24 cellular contexts compared by ENCODE assay signal in genomic region chr22:35421121-35421520, GRCh38. TPM values are rescaled to one million over a fixed set of nuclear protein-coding genes. Genes with fewer than 3 reads are reported as not detected.
DNase-seq lines count a peak whose midpoint lies in the region; ATAC-seq, FAIRE-seq and TF ChIP-seq lines count a peak whose summit lies in the region.
"Had no signal": no experiment of that assay in that cellular context is flagged by ENCODE, and none has a peak within 500 bp of the region (broad histone marks: within the 10 kb centered on the region; RNA-seq: fewer than 3 reads in every experiment).

No MANE protein-coding gene starts in this region.

- H3K9ac ChIP-seq in K562 (ENCODE audit: insufficient read depth in 1 of 2, low read depth in 2 of 2, low read length in 2 of 2) (no peak overlapping the region), kidney (ENCODE audit: low read length in 2 of 2) (no peak overlapping the region)
- H3K9ac ChIP-seq: BLaER1 treated with 17β-estradiol and CSF1 and Interleukin-3, amounts not matched to agents 10 nM and 100 nM; SK-N-SH had no signal

- TF ChIP-seq EP300 in K562 (IDR thresholded peaks at IDR 0.05; ENCODE audit: low read length): no peak

- WGBS in K562 (ENCODE audit: insufficient coverage, low coverage, missing lambda C conversion rate): 93% methylated on average over 3 of the region's 12 CpGs

- POLR2A ChIA-PET in K562 (lab: Yijun Ruan, JAX) (interaction anchor here (1.1 to 5.8 kb wide), 4 partner anchors 8 to 18 kb away, joined by 3 to 26 read pairs (median 3); no protein-coding TSS in a partner anchor), RWPE1 (lab: Yijun Ruan, JAX; ENCODE audit: low non-redundant PET) (no interaction called here)

- H3K4me3 ChIP-seq in H7 (ENCODE audit: insufficient read depth, low read depth, low read length) (no peak overlapping the region), K562 (no peak overlapping the region), kidney (ENCODE audit: low read length in 2 of 2) (no peak overlapping the region)
- H3K4me3 ChIP-seq: A549; BLaER1 treated with 17β-estradiol and CSF1 and Interleukin-3, amounts not matched to agents 10 nM and 100 nM; MG63 had no signal

- H3K4me1 ChIP-seq in K562 (replicated peaks in 1 of 2; ENCODE audit: control insufficient read depth in 2 of 2, insufficient read depth in 2 of 2, low read length in 2 of 2) (peaks cover 0 to 3% of the 10 kb centered on the region in 2 experiments; a peak in 2 of 5 replicates), kidney (ENCODE audit: control insufficient read depth in 1 of 2, insufficient read depth in 1 of 2, low read depth in 1 of 2, low read length in 2 of 2) (no peaks in the 10 kb centered on the region)

- in situ Hi-C loops in K562 (cut with MboI): no loop called here

- no peak for TF ChIP-seq RAD21 in K562 (CRISPR knock-in tag; conservative IDR thresholded peaks at IDR 0.05 in 1 of 2, IDR thresholded peaks at IDR 0.05 in 1 of 2)

- intact Hi-C loops in K562 (cut with micrococcal nuclease): no loop called here
- intact Hi-C loops in kidney (cut with DNase I): no loop called here

- no peaks in the 10 kb centered on the region for H3K27me3 ChIP-seq in H7 (ENCODE audit: control insufficient read depth, insufficient read depth, low read length)
- H3K27me3 ChIP-seq in K562 (ENCODE audit: control insufficient read depth in 2 of 2, insufficient read depth in 2 of 2, low read length in 2 of 2): no peaks in the 10 kb centered on the region
- H3K27me3 ChIP-seq: BLaER1 treated with 17β-estradiol and CSF1 and Interleukin-3, amounts not matched to agents 10 nM and 100 nM; MG63 had no signal

- H3K36me3 ChIP-seq in H7 (replicated peaks; ENCODE audit: control insufficient read depth, insufficient read depth, low read length) (peaks cover 70% of the 10 kb centered on the region), K562 (ENCODE audit: control insufficient read depth, insufficient read depth, low read length) (peaks cover 94% of the 10 kb centered on the region; the same call in 2 of the 3 replicates), kidney (ENCODE audit: control insufficient read depth in 1 of 2, insufficient read depth in 2 of 2, low read length in 2 of 2) (peaks cover 16 to 23% of the 10 kb centered on the region in 2 donors)

- no peak overlapping the region for H3K27ac ChIP-seq in K562 (ENCODE audit: extremely low read depth, low read depth, low read length)
- H3K27ac ChIP-seq in kidney (ENCODE audit: low read depth in 2 of 2, low read length in 2 of 2): no peak overlapping the region
- no peak overlapping the region for H3K27ac ChIP-seq in RWPE1
- H3K27ac ChIP-seq: A549; BLaER1 treated with 17β-estradiol and CSF1 and Interleukin-3, amounts not matched to agents 10 nM and 100 nM; HL-60 had no signal

- TF ChIP-seq CTCF in K562 (IDR thresholded peaks at IDR 0.05 in 2 of 3, conservative IDR thresholded peaks at IDR 0.05 in 1 of 3; ENCODE audit: insufficient read depth in 2 of 3, low read depth in 1 of 3, low read length in 3 of 3) (no peak), kidney (IDR thresholded peaks at IDR 0.05; ENCODE audit: borderline replicate concordance, extremely low read depth, insufficient read depth) (no peak), RWPE1 (conservative IDR thresholded peaks at IDR 0.05; ENCODE audit: low read depth) (no peak)

- ATAC-seq in K562 (no peak; the same call in 2 of the 3 replicates), GM18867 (IDR thresholded peaks at IDR 0.05; ENCODE audit: unreplicated experiment) (no peak)
- ATAC-seq: A549, T-helper 17 cell had no signal

- DNase-seq in ELF-1 (ENCODE audit: low read depth, low spot score): peak; percentile 20
- DNase-seq in H7: peak; percentile 80
- DNase-seq in K562 (ENCODE audit: extremely low read depth in 1 of 4, low spot score in 3 of 4): no peak
- DNase-seq in kidney: peak; percentile 51
- DNase-seq in HT-29 (ENCODE audit: low spot score): no peak
- DNase-seq in RWPE1 (ENCODE audit: low spot score): no peak
- DNase-seq: AML-193; CD4-positive, alpha-beta T cell; EL; HCEC 1CT; KG1; MG63; NCI-H1105 treated with DMSO at 0.1 percent for 48 hours; NCI-H2029; NCI-H226; NCI-H510A; SK-N-SH; T-helper 17 cell had no signal

- H3K9me3 ChIP-seq in K562 (replicated peaks; ENCODE audit: control insufficient read depth, insufficient read depth, low read depth, low read length) (no peaks in the 10 kb centered on the region), kidney (ENCODE audit: control insufficient read depth in 1 of 2, low read length in 2 of 2) (no peaks in the 10 kb centered on the region)
- H3K9me3 ChIP-seq: A549; BLaER1 treated with 17β-estradiol and CSF1 and Interleukin-3, amounts not matched to agents 10 nM and 100 nM; MG63; SK-N-SH had no signal

- H3K79me2 ChIP-seq in K562 (ENCODE audit: control insufficient read depth, insufficient read depth, low read length): no peaks in the 10 kb centered on the region

- CTCF ChIA-PET in K562 (lab: Yijun Ruan, JAX; ENCODE audit: low intra/inter-chr PET ratio): no interaction called here
- CTCF ChIA-PET in RWPE1 (lab: Yijun Ruan, JAX): interaction anchor here (0.6 kb wide), 1 partner anchor 24 kb away, joined by 3 read pairs; no protein-coding TSS in a partner anchor

- no peak for FAIRE-seq in K562 (lab: Jason Lieb, UNC)
- FAIRE-seq in kidney (lab: Jason Lieb, UNC): no peak
- FAIRE-seq: A549, D721Med, RCC 7860 had no signal

- H3K9me1 ChIP-seq in K562 (ENCODE audit: control insufficient read depth, insufficient read depth, low read length): no peaks in the 10 kb centered on the region

- H3K4me2 ChIP-seq in K562 (ENCODE audit: insufficient read depth, low read length): no peak overlapping the region
- H3K4me2 ChIP-seq: A549; BLaER1 treated with 17β-estradiol and CSF1 and Interleukin-3, amounts not matched to agents 10 nM and 100 nM; SK-N-SH had no signal

- H4K20me1 ChIP-seq in K562 (replicated peaks; ENCODE audit: control insufficient read depth, insufficient read depth, low read length): no peaks in the 10 kb centered on the region; the same call in 1 of the 2 replicates

- no peak for TF ChIP-seq POLR2A in K562 (conservative IDR thresholded peaks at IDR 0.05)

- no TSS peak for BruUV-seq in K562 (replicated peaks; lab: Mats Ljungman, UMichigan)

- H2AFZ ChIP-seq in K562 (ENCODE audit: low read depth, low read length): no peak overlapping the region

TF ChIP-seq in K562, 482 proteins besides CTCF, POLR2A, EP300 and RAD21 (continues in another document):
- TF ChIP-seq HLTF (IDR thresholded peaks at IDR 0.05) (no peak), RBFOX2 (IDR thresholded peaks at IDR 0.05; ENCODE audit: low read depth, low read length) (peak; percentile 15; the same call in 1 of the 2 replicates), NRF1 (conservative IDR thresholded peaks at IDR 0.05 in 1 of 2, IDR thresholded peaks at IDR 0.05 in 1 of 2) (no peak)

RNA-seq across cellular contexts. Expression of gene MCM5, which starts 21.2 kb away (rescaled TPM):
- total RNA-seq in H7 (2014; rRNA removed; shearing (Covaris generic)): 266 and 322 TPM in 2 replicates
- 102 and 198 TPM in 2 replicates for total RNA-seq in K562 (2011; cell fraction: chromatin; rRNA removed; ENCODE audit: low replicate concordance)
- total RNA-seq in K562 (2011; cell fraction: nucleolus; rRNA removed): 132 and 145 TPM in 2 replicates
- total RNA-seq in K562 (2011; cell fraction: nucleoplasm; rRNA removed): 131 and 138 TPM in 2 replicates
- total RNA-seq in K562 (2014; rRNA removed) (102 and 119 TPM in 2 replicates), K562 (2014; rRNA removed; fragmentation: Illumina TruSeq; extraction: Trizol) (35.3 and 53.6 TPM in 2 replicates), K562 (2015; rRNA removed; fragmentation: Illumina TruSeq; extraction: Trizol) (64.2 and 66.9 TPM in 2 replicates), K562 (2021) (173 and 180 TPM in 2 replicates), kidney (26.4 TPM)
- polyA plus RNA-seq in K562 (2011; rRNA removed) (66.1 and 116 TPM in 2 replicates), K562 (2014; fragmentation: Illumina TruSeq; extraction: Trizol) (65.1 and 91.4 TPM in 2 replicates), K562 (2014; fragmentation: Nextera tagmentation; extraction: Ambion mirVana) (10 to 100 TPM in 1 of 2 experiments, 1 to 10 TPM in 1; 5.6 to 11.8 TPM), K562 (2014; rRNA removed) (72.4 and 73.5 TPM in 2 replicates), kidney (ENCODE audit: insufficient read depth, low read depth, low replicate concordance) (10.2 TPM)
- 55.6 and 87.5 TPM in 2 replicates for polyA plus RNA-seq in K562 (2011; cell fraction: cytosol; rRNA removed)
- 193 and 217 TPM in 2 replicates for polyA plus RNA-seq in K562 (2011; cell fraction: nucleus; rRNA removed)
- polyA plus RNA-seq in K562 (2012): 118 and 169 TPM in 2 replicates
- polyA minus RNA-seq in K562 (2011; rRNA and poly(A)+ RNA removed): 76.7 and 97.6 TPM in 2 replicates
- 111 and 112 TPM in 2 replicates for polyA minus RNA-seq in K562 (2011; cell fraction: cytosol; rRNA and poly(A)+ RNA removed)
- polyA minus RNA-seq in K562 (2011; cell fraction: nucleus; rRNA and poly(A)+ RNA removed): 71.9 and 112 TPM in 2 replicates
- total RNA-seq in HT-29 (2014; rRNA removed; shearing (Covaris generic)): 154 and 155 TPM in 2 replicates

RNA-seq across cellular contexts. Expression of gene HMOX1, which starts 40.2 kb away (rescaled TPM):
- total RNA-seq in H7 (2014; rRNA removed; shearing (Covaris generic)): 8.3 and 20.6 TPM in 2 replicates
- total RNA-seq in K562 (2011; cell fraction: chromatin; rRNA removed; ENCODE audit: low replicate concordance): not detected in 2 replicates
- total RNA-seq in K562 (2011; cell fraction: nucleolus; rRNA removed): not detected in 2 replicates
- not detected in 2 replicates for total RNA-seq in K562 (2011; cell fraction: nucleoplasm; rRNA removed)
- total RNA-seq in K562 (2014; rRNA removed) (not detected in 2 replicates), K562 (2014; rRNA removed; fragmentation: Illumina TruSeq; extraction: Trizol) (not detected in 2 replicates), K562 (2015; rRNA removed; fragmentation: Illumina TruSeq; extraction: Trizol) (not detected in 2 replicates), K562 (2021) (0.20 TPM in 1 of 2 replicates, not detected in the other), kidney (37.7 TPM)
- polyA plus RNA-seq in K562 (2011; rRNA removed) (0.05 TPM in 1 of 2 replicates, not detected in the other), K562 (2014; fragmentation: Illumina TruSeq; extraction: Trizol) (not detected in 2 replicates), K562 (2014; fragmentation: Nextera tagmentation; extraction: Ambion mirVana) (not detected), K562 (2014; rRNA removed) (not detected in 2 replicates), kidney (ENCODE audit: insufficient read depth, low read depth, low replicate concordance) (234 TPM)
- polyA plus RNA-seq in K562 (2011; cell fraction: cytosol; rRNA removed): 0.04 and 0.21 TPM in 2 replicates
- polyA plus RNA-seq in K562 (2011; cell fraction: nucleus; rRNA removed): not detected in 2 replicates
- polyA plus RNA-seq in K562 (2012): not detected in 2 replicates
- not detected in 2 replicates for polyA minus RNA-seq in K562 (2011; rRNA and poly(A)+ RNA removed)
- not detected in 2 replicates for polyA minus RNA-seq in K562 (2011; cell fraction: cytosol; rRNA and poly(A)+ RNA removed)
- not detected in 2 replicates for polyA minus RNA-seq in K562 (2011; cell fraction: nucleus; rRNA and poly(A)+ RNA removed)
- 14.9 and 21.6 TPM in 2 replicates for total RNA-seq in HT-29 (2014; rRNA removed; shearing (Covaris generic))

Comparison
In these comparisons a context has a peak if more than half of its experiments do, and no peak if none do; other contexts are left out.
1. DNase-seq: peak in ELF-1 (single experiment), H7 (single experiment) and kidney (single experiment); none in K562 (0 of 4), HT-29 (single experiment) and RWPE1 (single experiment).